Comparison of ENCODE assay signal across 30 cellular contexts in the genomic region with DNA sequence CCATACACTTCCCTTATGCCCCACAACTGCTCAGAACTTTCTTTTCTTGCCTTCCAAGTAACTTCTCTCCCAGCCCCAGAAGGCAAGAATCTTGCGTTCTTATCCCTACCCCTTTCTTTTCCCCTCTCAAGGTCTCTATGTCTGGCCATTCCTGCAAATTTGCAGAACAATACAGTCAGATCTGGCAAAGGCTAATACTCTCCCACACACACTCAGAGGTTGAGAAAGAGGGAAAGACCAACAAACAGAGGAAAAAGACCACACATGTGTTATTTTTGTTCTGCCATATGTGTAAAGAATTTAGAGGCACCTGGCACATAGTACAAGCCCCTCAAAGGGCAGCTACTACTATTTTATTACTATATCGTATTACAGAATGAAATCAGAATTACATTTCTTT. TPM values are rescaled to one million over a fixed set of nuclear protein-coding genes. Genes with fewer than 3 reads are reported as not detected.
"Had no signal": no experiment of that assay in that cellular context is flagged by ENCODE, and none has a peak within 500 bp of the region (broad histone marks: within the 10 kb centered on the region; RNA-seq: fewer than 3 reads in every experiment).

No MANE protein-coding gene starts in this region.

- H3K27me3 ChIP-seq: heart right ventricle, right atrium auricular region, suprapubic skin, transverse colon, uterus had no signal

- H3K4me3 ChIP-seq: esophagus squamous epithelium, heart right ventricle, lower lobe of right lung, prostate gland, right atrium auricular region, skin epidermis, spleen, suprapubic skin, transverse colon, upper lobe of right lung, uterus had no signal

- H3K9me3 ChIP-seq: esophagus squamous epithelium, lower lobe of right lung, prostate gland, right atrium auricular region, spleen, suprapubic skin, transverse colon, upper lobe of right lung, uterus had no signal

- ATAC-seq: effector memory CD8-positive, alpha-beta T cell; heart right ventricle; left ventricle myocardium superior; lower lobe of right lung; natural killer cell; sciatic nerve; stimulated activated memory B cell treated with anti-CD40 and anti-IgM and Interleukin-4, amounts not matched to agents 10 μg/mL and 1 μg/mL and 100 μg/mL, for 72 hours; upper lobe of right lung had no signal

- H3K4me1 ChIP-seq: esophagus squamous epithelium, lower lobe of right lung, prostate gland, right atrium auricular region, spleen, suprapubic skin, transverse colon, upper lobe of right lung, uterus had no signal

- H3K36me3 ChIP-seq: esophagus squamous epithelium, heart right ventricle, lower lobe of right lung, prostate gland, right atrium auricular region, spleen, suprapubic skin, transverse colon, upper lobe of right lung, uterus had no signal

- DNase-seq: cortex of kidney; effector memory CD8-positive, alpha-beta T cell; erythroblast; esophagus squamous epithelium; foreskin melanocyte; glutamatergic neuron; heart right ventricle; hippocampal formation; immature natural killer cell; islet precursor cell; kidney glomerular epithelial cell; left ventricle myocardium superior; lower lobe of right lung; natural killer cell; nucleus accumbens; spleen; stimulated activated CD4-positive, alpha-beta T cell treated with anti-CD3 and anti-CD28 coated beads, Interleukin-4, amount 100 ng/mL, for 4 hours; transverse colon; upper lobe of right lung; uterus had no signal

- H3K27ac ChIP-seq: esophagus squamous epithelium, heart right ventricle, lower lobe of right lung, prostate gland, right atrium auricular region, skin epidermis, spleen, suprapubic skin, transverse colon, upper lobe of right lung, uterus had no signal

RNA-seq across cellular contexts. Expression of a gene that starts 25.7 kb away (rescaled TPM):
- total RNA-seq: dermis microvascular lymphatic vessel endothelial cell, esophagus squamous epithelium, left ventricle myocardium superior, lower lobe of right lung, mesenteric fat pad, myocyte, natural killer cell, osteocyte, prostate gland, sciatic nerve, spleen, transverse colon, upper lobe of right lung had no signal
- polyA plus RNA-seq: immature natural killer cell had no signal
